ENCODE assay signal across 7 cellular contexts in genomic region chr19:46784262-46785053, GRCh38. TPM values are rescaled to one million over a fixed set of nuclear protein-coding genes. Genes with fewer than 3 reads are reported as not detected.
DNase-seq lines count a peak whose midpoint lies in the region; ATAC-seq and TF ChIP-seq lines count a peak whose summit lies in the region.

No MANE protein-coding gene starts in this region.

- DNase-seq in GM10266 (ENCODE audit: extremely low spot score) (peak; percentile 82), germinal center (ENCODE audit: low spot score) (peak; percentile 77), progenitor cell of endocrine pancreas (ENCODE audit: low spot score, unreplicated experiment) (no peak)

- ATAC-seq in HG03432 (IDR thresholded peaks at IDR 0.05; ENCODE audit: unreplicated experiment) (peak; percentile 31), HG02763 (IDR thresholded peaks at IDR 0.05; ENCODE audit: unreplicated experiment) (no peak)
- peak; percentile 49 for ATAC-seq in activated T-helper 17 cell treated with anti-CD3 and anti-CD28 coated beads, Interleukin-2, amount 50 U/mL, for 72 hours (replicated peaks)

- H3K27ac Mint-ChIP-seq in activated T-helper 17 cell treated with anti-CD3 and anti-CD28 coated beads, Interleukin-2, amount 50 U/mL, for 72 hours, result peak overlapping the region; percentile 99
- H3K27ac Mint-ChIP-seq in progenitor cell of endocrine pancreas, result peak overlapping the region; percentile 89

- H3K27me3 Mint-ChIP-seq in activated T-helper 17 cell treated with anti-CD3 and anti-CD28 coated beads, Interleukin-2, amount 50 U/mL, for 72 hours, result no peaks in the 10 kb centered on the region
- peaks cover 27% of the 10 kb centered on the region for H3K27me3 Mint-ChIP-seq in progenitor cell of endocrine pancreas

- H3K9me3 Mint-ChIP-seq in activated T-helper 17 cell treated with anti-CD3 and anti-CD28 coated beads, Interleukin-2, amount 50 U/mL, for 72 hours, result no peaks in the 10 kb centered on the region
- no peaks in the 10 kb centered on the region for H3K9me3 Mint-ChIP-seq in progenitor cell of endocrine pancreas (ENCODE audit: low read depth)

- H3K4me3 Mint-ChIP-seq in activated T-helper 17 cell treated with anti-CD3 and anti-CD28 coated beads, Interleukin-2, amount 50 U/mL, for 72 hours, result peak overlapping the region; percentile 97
- peak overlapping the region; percentile 57 for H3K4me3 Mint-ChIP-seq in progenitor cell of endocrine pancreas (ENCODE audit: low read depth)

- TF ChIP-seq CTCF in GM10266 (IDR thresholded peaks at IDR 0.05; ENCODE audit: control insufficient read depth, insufficient read depth, low read depth, missing control alignments) (no peak), progenitor cell of endocrine pancreas (IDR thresholded peaks at IDR 0.05; ENCODE audit: unreplicated experiment) (peak; percentile 34)

- H3K4me1 Mint-ChIP-seq in activated T-helper 17 cell treated with anti-CD3 and anti-CD28 coated beads, Interleukin-2, amount 50 U/mL, for 72 hours, result peaks cover 30% of the 10 kb centered on the region
- H3K4me1 Mint-ChIP-seq in progenitor cell of endocrine pancreas (ENCODE audit: low read depth), result peaks cover 7% of the 10 kb centered on the region

- peaks cover 77% of the 10 kb centered on the region for H3K36me3 Mint-ChIP-seq in activated T-helper 17 cell treated with anti-CD3 and anti-CD28 coated beads, Interleukin-2, amount 50 U/mL, for 72 hours (ENCODE audit: low read depth)
- peaks cover 1% of the 10 kb centered on the region for H3K36me3 Mint-ChIP-seq in progenitor cell of endocrine pancreas (ENCODE audit: insufficient read depth)

TF ChIP-seq in PFSK-1, 5 proteins besides CTCF, POLR2A, EP300 and RAD21:
- TF ChIP-seq FOXP2 (optimal IDR thresholded peaks at IDR 0.05; ENCODE audit: borderline replicate concordance, extremely low read depth, extremely low read length, insufficient read depth), result peak; percentile 95
- peak; percentile 84; the same call in 1 of the 2 replicates for TF ChIP-seq POLR2AphosphoS5 (IDR thresholded peaks at IDR 0.05; ENCODE audit: low read depth, low read length)
- TF ChIP-seq REST (IDR thresholded peaks at IDR 0.05; ENCODE audit: insufficient read depth in 1 of 2, low read depth in 2 of 2, low read length in 2 of 2), result 0 out of 4 replicates have a peak, but pooled peaks of 1 of the 2 experiments have one; percentile 35
- TF ChIP-seq TAF1 (IDR thresholded peaks at IDR 0.05; ENCODE audit: borderline replicate concordance, insufficient read depth, low read length), result peak; percentile 38; the same call in 1 of the 2 replicates
- TF ChIP-seq SIN3A (IDR thresholded peaks at IDR 0.05; ENCODE audit: borderline replicate concordance, insufficient read depth, low read length), result peak; percentile 86; the same call in 1 of the 2 replicates

RNA-seq across cellular contexts. Expression of gene SLC1A5, which starts 3.9 kb away (rescaled TPM):
- 617 TPM for polyA plus RNA-seq in PFSK-1 (2012; ENCODE audit: insufficient read length, low read depth)
- 100 to 1,000 TPM; 119 to 221 TPM for total RNA-seq in activated T-helper 17 cell treated with anti-CD3 and anti-CD28 coated beads, Interleukin-2, amount 50 U/mL, for 72 hours
- total RNA-seq in progenitor cell of endocrine pancreas, result 24.2 and 33.5 TPM in 2 replicates

RNA-seq across cellular contexts. Expression of gene STRN4, which starts 38.2 kb away (rescaled TPM):
- polyA plus RNA-seq in PFSK-1 (2012; ENCODE audit: insufficient read length, low read depth), result 191 TPM
- 10 to 100 TPM; 60.7 to 69.9 TPM for total RNA-seq in activated T-helper 17 cell treated with anti-CD3 and anti-CD28 coated beads, Interleukin-2, amount 50 U/mL, for 72 hours
- total RNA-seq in progenitor cell of endocrine pancreas, result 115 and 117 TPM in 2 replicates

RNA-seq across cellular contexts. Expression of gene FKRP, which starts 38.6 kb away (rescaled TPM):
- 37.5 TPM for polyA plus RNA-seq in PFSK-1 (2012; ENCODE audit: insufficient read length, low read depth)
- 10 to 100 TPM in 1 of 2 donors, 1 to 10 TPM in 1; 6.3 to 14.3 TPM for total RNA-seq in activated T-helper 17 cell treated with anti-CD3 and anti-CD28 coated beads, Interleukin-2, amount 50 U/mL, for 72 hours
- total RNA-seq in progenitor cell of endocrine pancreas, result 42.9 and 44.1 TPM in 2 replicates
